23 cellular contexts compared by ENCODE assay signal in the genomic region with DNA sequence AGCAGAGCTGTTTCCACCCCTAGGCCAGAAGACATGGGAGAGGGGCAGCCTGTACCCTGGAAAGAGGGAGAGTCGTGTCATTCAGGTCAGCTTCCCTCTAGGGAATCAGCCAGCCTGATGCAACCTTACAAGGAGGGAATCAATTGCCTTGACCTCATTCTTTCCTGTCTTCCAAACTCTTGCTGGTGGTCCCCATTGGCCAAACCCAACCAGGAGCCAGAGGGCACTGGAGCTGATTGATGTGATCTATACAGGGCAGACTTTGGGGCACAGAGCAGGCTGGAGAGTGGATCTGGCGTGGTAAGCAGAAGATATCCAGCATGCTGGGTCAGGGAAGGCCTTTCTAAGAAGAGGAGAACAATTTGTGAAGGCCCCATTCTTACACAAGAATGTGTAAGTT.
"Had no signal": no experiment of that assay in that cellular context is flagged by ENCODE, and none has a peak within 500 bp of the region (broad histone marks: within the 10 kb centered on the region; RNA-seq: fewer than 3 reads in every experiment).

No MANE protein-coding gene starts in this region.

- H3K36me3 Mint-ChIP-seq: naive thymus-derived CD4-positive, alpha-beta T cell; stimulated activated memory B cell treated with anti-CD40 and anti-IgM and Interleukin-4, amounts not matched to agents 10 μg/mL and 1 μg/mL and 100 μg/mL, for 72 hours had no signal

- FAIRE-seq: keratinocyte, pancreas had no signal

- H3K9me3 Mint-ChIP-seq: naive thymus-derived CD4-positive, alpha-beta T cell; nephron; stimulated activated memory B cell treated with anti-CD40 and anti-IgM and Interleukin-4, amounts not matched to agents 10 μg/mL and 1 μg/mL and 100 μg/mL, for 72 hours; stimulated activated naive CD8-positive, alpha-beta T cell treated with anti-CD3 and anti-CD28 coated beads, Interleukin-15, Interleukin-2, amounts not matched to agents 100 ng/mL and 50 ng/mL, for 24 hours had no signal

- H3K27me3 ChIP-seq: gastrocnemius medialis, left lung, pancreas, sigmoid colon, tibial nerve, upper lobe of right lung, vagina had no signal

- H3K27ac ChIP-seq: coronary artery, epithelial cell of prostate, gastrocnemius medialis, left lung, pancreas, sigmoid colon, spleen, thoracic aorta, tibial nerve, upper lobe of right lung, vagina had no signal

- DNase-seq: effector CD4-positive, alpha-beta T cell; foreskin fibroblast; gastrocnemius medialis; left lung; mesenchymal stem cell; midbrain; naive thymus-derived CD4-positive, alpha-beta T cell; occipital lobe; sigmoid colon; spleen; stimulated activated CD4-positive, alpha-beta T cell treated with anti-CD3 and anti-CD28 coated beads, Interleukin-4, amount 100 ng/mL, for 4 hours; upper lobe of right lung had no signal

- ATAC-seq: esophagus mucosa; gastrocnemius medialis; left lung; naive thymus-derived CD4-positive, alpha-beta T cell; pancreas; stimulated activated memory B cell treated with anti-CD40 and anti-IgM and Interleukin-4, amounts not matched to agents 10 μg/mL and 1 μg/mL and 100 μg/mL, for 72 hours; upper lobe of right lung had no signal

- H3K4me1 ChIP-seq: gastrocnemius medialis, left lung, upper lobe of right lung had no signal

- H3K4me1 Mint-ChIP-seq: stimulated activated memory B cell treated with anti-CD40 and anti-IgM and Interleukin-4, amounts not matched to agents 10 μg/mL and 1 μg/mL and 100 μg/mL, for 72 hours had no signal

- H3K4me3 Mint-ChIP-seq: naive thymus-derived CD4-positive, alpha-beta T cell; nephron; stimulated activated memory B cell treated with anti-CD40 and anti-IgM and Interleukin-4, amounts not matched to agents 10 μg/mL and 1 μg/mL and 100 μg/mL, for 72 hours; stimulated activated naive CD8-positive, alpha-beta T cell treated with anti-CD3 and anti-CD28 coated beads, Interleukin-15, Interleukin-2, amounts not matched to agents 100 ng/mL and 50 ng/mL, for 24 hours had no signal

- H3K9me3 ChIP-seq: gastrocnemius medialis, left lung, pancreas, sigmoid colon, spleen, thoracic aorta, tibial nerve, upper lobe of right lung, vagina had no signal

- H3K36me3 ChIP-seq: gastrocnemius medialis, left lung, pancreas, sigmoid colon, spleen, thoracic aorta, tibial nerve, upper lobe of right lung, vagina had no signal

- H3K27ac Mint-ChIP-seq: naive thymus-derived CD4-positive, alpha-beta T cell; stimulated activated memory B cell treated with anti-CD40 and anti-IgM and Interleukin-4, amounts not matched to agents 10 μg/mL and 1 μg/mL and 100 μg/mL, for 72 hours; stimulated activated naive CD8-positive, alpha-beta T cell treated with anti-CD3 and anti-CD28 coated beads, Interleukin-15, Interleukin-2, amounts not matched to agents 100 ng/mL and 50 ng/mL, for 24 hours had no signal

- H3K4me3 ChIP-seq: coronary artery, gastrocnemius medialis, left lung, pancreas, sigmoid colon, spleen, thoracic aorta, tibial nerve, upper lobe of right lung, vagina had no signal
